In genomic region chr3:164806188-164806587, GRCh38 we compare ENCODE assay signal across 15 cellular contexts.
DNase-seq lines count a peak whose midpoint lies in the region; ATAC-seq and TF ChIP-seq lines count a peak whose summit lies in the region.
"Had no signal": no experiment of that assay in that cellular context is flagged by ENCODE, and none has a peak within 500 bp of the region (broad histone marks: within the 10 kb centered on the region; RNA-seq: fewer than 3 reads in every experiment).

No MANE protein-coding gene starts in this region.

- in situ Hi-C loops in Panc1 (cut with HindIII; ENCODE audit: low pct_unique_long_range_greater_than_20kb, low sequenced_read_pairs) = no loop called here

- POLR2A ChIA-PET in Panc1 (lab: Charles Lee) = no interaction called here

- no peaks in the 10 kb centered on the region for H3K36me3 Mint-ChIP-seq in activated CD4-positive, alpha-beta T cell treated with anti-CD3 and anti-CD28 coated beads, Interleukin-2, amount 10 ng/mL, durations not matched to agents 24 days and 14 days (ENCODE audit: low read depth)
- no peaks in the 10 kb centered on the region for H3K36me3 Mint-ChIP-seq in activated naive CD8-positive, alpha-beta T cell treated with anti-CD3 and anti-CD28 coated beads, Interleukin-2, amount 50 U/mL, for 24 hours (ENCODE audit: low read depth)
- H3K36me3 Mint-ChIP-seq: natural killer cell; stimulated activated naive B cell treated with anti-CD40 and anti-IgM and Interleukin-4, amounts not matched to agents 10 μg/mL and 1 μg/mL and 100 μg/mL, for 72 hours had no signal

- intact Hi-C loops in left ventricle myocardium inferior (cut with micrococcal nuclease) (no loop called here), Panc1 (cut with micrococcal nuclease; ENCODE audit: unreplicated experiment) (no loop called here)
- intact Hi-C loops in activated CD4-positive, alpha-beta T cell treated with anti-CD3 and anti-CD28 coated beads, Interleukin-2, amount 10 ng/mL, durations not matched to agents 24 days and 14 days (cut with micrococcal nuclease) = no loop called here

- BruUV-seq in Panc1 (replicated peaks; lab: Mats Ljungman, UMichigan) = no TSS peak

- CTCF ChIA-PET in Panc1 (lab: Charles Lee) = no interaction called here

- H3K27me3 ChIP-seq in left ventricle myocardium inferior (ENCODE audit: low read depth) (no peaks in the 10 kb centered on the region), right atrium auricular region (no peaks in the 10 kb centered on the region), Panc1 (ENCODE audit: control insufficient read depth, insufficient read depth, low read length) (no peaks in the 10 kb centered on the region)
- H3K27me3 ChIP-seq: sigmoid colon had no signal

- H3K9me3 ChIP-seq in left ventricle myocardium inferior (replicated peaks) (no peaks in the 10 kb centered on the region), right atrium auricular region (no peaks in the 10 kb centered on the region), Panc1 (ENCODE audit: control insufficient read depth, insufficient read depth, low read depth, low read length) (no peaks in the 10 kb centered on the region)

- no peaks in the 10 kb centered on the region for H3K4me1 Mint-ChIP-seq in activated CD4-positive, alpha-beta T cell treated with anti-CD3 and anti-CD28 coated beads, Interleukin-2, amount 10 ng/mL, durations not matched to agents 24 days and 14 days
- H3K4me1 Mint-ChIP-seq in activated naive CD8-positive, alpha-beta T cell treated with anti-CD3 and anti-CD28 coated beads, Interleukin-2, amount 50 U/mL, for 24 hours = no peaks in the 10 kb centered on the region
- H3K4me1 Mint-ChIP-seq: natural killer cell; stimulated activated naive B cell treated with anti-CD40 and anti-IgM and Interleukin-4, amounts not matched to agents 10 μg/mL and 1 μg/mL and 100 μg/mL, for 72 hours had no signal

- no peak overlapping the region for H3K4me3 Mint-ChIP-seq in activated CD4-positive, alpha-beta T cell treated with anti-CD3 and anti-CD28 coated beads, Interleukin-2, amount 10 ng/mL, durations not matched to agents 24 days and 14 days
- no peak overlapping the region for H3K4me3 Mint-ChIP-seq in activated naive CD8-positive, alpha-beta T cell treated with anti-CD3 and anti-CD28 coated beads, Interleukin-2, amount 50 U/mL, for 24 hours
- H3K4me3 Mint-ChIP-seq: natural killer cell; stimulated activated naive B cell treated with anti-CD40 and anti-IgM and Interleukin-4, amounts not matched to agents 10 μg/mL and 1 μg/mL and 100 μg/mL, for 72 hours had no signal

- DNase-seq in left ventricle myocardium inferior = no peak
- DNase-seq in right atrium auricular region (ENCODE audit: low spot score) = no peak
- DNase-seq in Panc1 (ENCODE audit: low read depth, low spot score) = no peak
- DNase-seq in epithelial cell of proximal tubule (ENCODE audit: low read depth) = no peak
- no peak for DNase-seq in activated CD4-positive, alpha-beta T cell treated with anti-CD3 and anti-CD28 coated beads, Interleukin-2, amount 10 ng/mL, durations not matched to agents 24 days and 14 days
- no peak for DNase-seq in activated naive CD8-positive, alpha-beta T cell treated with anti-CD3 and anti-CD28 coated beads, Interleukin-2, amount 50 U/mL, for 24 hours
- DNase-seq: activated CD8-positive, alpha-beta memory T cell treated with anti-CD3 and anti-CD28 coated beads for 24 hours; DMS79 treated with DMSO at 0.1 percent for 48 hours; left cardiac atrium; natural killer cell; sigmoid colon; stimulated activated CD4-positive, alpha-beta T cell treated with anti-CD3 and anti-CD28 coated beads, Interleukin-4, amount 100 ng/mL, for 24 hours; stimulated activated naive B cell treated with anti-CD40 and anti-IgM and Interleukin-4, amounts not matched to agents 10 μg/mL and 1 μg/mL and 100 μg/mL, for 72 hours had no signal

- H3K4me1 ChIP-seq in left ventricle myocardium inferior = no peaks in the 10 kb centered on the region
- H3K4me1 ChIP-seq in right atrium auricular region = no peaks in the 10 kb centered on the region
- H3K4me1 ChIP-seq in Panc1 (ENCODE audit: control insufficient read depth, insufficient read depth, low read length) = no peaks in the 10 kb centered on the region
- H3K4me1 ChIP-seq: sigmoid colon had no signal

- ATAC-seq in Panc1 (no peak), HG02623 (IDR thresholded peaks at IDR 0.05; ENCODE audit: unreplicated experiment) (no peak), GM21528 (IDR thresholded peaks at IDR 0.05; ENCODE audit: low FRiP score, unreplicated experiment) (no peak)
- ATAC-seq in activated naive CD8-positive, alpha-beta T cell treated with anti-CD3 and anti-CD28 coated beads, Interleukin-2, amount 50 U/mL, for 24 hours = no peak
- ATAC-seq: left cardiac atrium; natural killer cell; stimulated activated naive B cell treated with anti-CD40 and anti-IgM and Interleukin-4, amounts not matched to agents 10 μg/mL and 1 μg/mL and 100 μg/mL, for 72 hours had no signal

- H3K4me3 ChIP-seq in left ventricle myocardium inferior (no peak overlapping the region), right atrium auricular region (no peak overlapping the region), Panc1 (ENCODE audit: low read depth in 2 of 2, low read length in 2 of 2) (no peak overlapping the region), epithelial cell of proximal tubule (ENCODE audit: low read depth, low read length) (no peak overlapping the region)
- H3K4me3 ChIP-seq: sigmoid colon had no signal

- TF ChIP-seq CTCF in left ventricle myocardium inferior (IDR thresholded peaks at IDR 0.05; ENCODE audit: borderline replicate concordance) (peak; percentile 35), right atrium auricular region (IDR thresholded peaks at IDR 0.05) (peak in 1 of 2 donors; percentile 36), Panc1 (IDR thresholded peaks at IDR 0.05) (peak; percentile 38), epithelial cell of proximal tubule (conservative IDR thresholded peaks at IDR 0.05; ENCODE audit: low read depth, low read length) (peak; percentile 44)

- no peak overlapping the region for H3K27ac Mint-ChIP-seq in activated CD4-positive, alpha-beta T cell treated with anti-CD3 and anti-CD28 coated beads, Interleukin-2, amount 10 ng/mL, durations not matched to agents 24 days and 14 days
- no peak overlapping the region for H3K27ac Mint-ChIP-seq in activated naive CD8-positive, alpha-beta T cell treated with anti-CD3 and anti-CD28 coated beads, Interleukin-2, amount 50 U/mL, for 24 hours
- H3K27ac Mint-ChIP-seq: natural killer cell; stimulated activated naive B cell treated with anti-CD40 and anti-IgM and Interleukin-4, amounts not matched to agents 10 μg/mL and 1 μg/mL and 100 μg/mL, for 72 hours had no signal

- H3K27me3 Mint-ChIP-seq in activated CD4-positive, alpha-beta T cell treated with anti-CD3 and anti-CD28 coated beads, Interleukin-2, amount 10 ng/mL, durations not matched to agents 24 days and 14 days = no peaks in the 10 kb centered on the region
- no peaks in the 10 kb centered on the region for H3K27me3 Mint-ChIP-seq in activated naive CD8-positive, alpha-beta T cell treated with anti-CD3 and anti-CD28 coated beads, Interleukin-2, amount 50 U/mL, for 24 hours
- H3K27me3 Mint-ChIP-seq: stimulated activated naive B cell treated with anti-CD40 and anti-IgM and Interleukin-4, amounts not matched to agents 10 μg/mL and 1 μg/mL and 100 μg/mL, for 72 hours had no signal

- peaks cover 3% of the 10 kb centered on the region for H3K9me3 Mint-ChIP-seq in activated CD4-positive, alpha-beta T cell treated with anti-CD3 and anti-CD28 coated beads, Interleukin-2, amount 10 ng/mL, durations not matched to agents 24 days and 14 days
- no peaks in the 10 kb centered on the region for H3K9me3 Mint-ChIP-seq in activated naive CD8-positive, alpha-beta T cell treated with anti-CD3 and anti-CD28 coated beads, Interleukin-2, amount 50 U/mL, for 24 hours

- H3K27ac ChIP-seq in left ventricle myocardium inferior (replicated peaks) = no peak overlapping the region
- H3K27ac ChIP-seq in right atrium auricular region = no peak overlapping the region
- H3K27ac ChIP-seq in Panc1 (ENCODE audit: low read length) = no peak overlapping the region
- H3K27ac ChIP-seq: sigmoid colon had no signal

- H3K36me3 ChIP-seq in left ventricle myocardium inferior (no peaks in the 10 kb centered on the region), right atrium auricular region (no peaks in the 10 kb centered on the region), Panc1 (ENCODE audit: control insufficient read depth, insufficient read depth, low read length) (no peaks in the 10 kb centered on the region)
- H3K36me3 ChIP-seq: sigmoid colon had no signal
